Comparison of ENCODE assay signal across 8 cellular contexts in the genomic region with DNA sequence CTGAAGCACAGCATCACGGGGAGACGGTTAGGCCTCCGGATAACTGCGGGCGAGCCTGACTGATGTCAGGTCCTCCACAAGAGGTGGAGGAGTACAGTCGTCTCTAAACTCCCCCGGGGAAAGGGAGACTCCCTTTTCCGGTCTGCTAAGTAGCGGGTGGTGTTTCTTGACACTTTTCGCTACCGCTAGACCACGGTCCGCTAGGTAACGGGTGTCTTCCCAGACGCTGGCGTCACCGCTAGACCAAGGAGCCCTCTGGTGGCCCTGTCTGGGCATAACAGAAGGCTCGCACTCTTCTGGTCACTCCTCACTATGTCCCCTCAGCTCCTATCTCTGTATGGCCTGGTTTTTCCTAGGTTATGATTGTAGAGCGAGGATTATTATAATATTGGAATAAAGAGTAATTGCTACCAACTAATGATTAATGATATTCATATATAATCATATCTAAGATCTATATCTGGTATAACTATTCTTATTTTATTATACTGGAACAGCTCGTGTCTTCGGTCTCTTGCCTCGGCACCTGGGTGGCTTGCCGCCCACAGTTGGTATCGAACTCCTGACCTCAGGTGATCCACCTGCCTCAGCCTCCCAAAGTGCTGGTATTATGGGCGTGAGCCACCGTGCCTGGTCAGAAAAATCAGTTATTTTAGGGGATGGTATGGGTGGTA. TPM values are rescaled to one million over a fixed set of nuclear protein-coding genes. Genes with fewer than 3 reads are reported as not detected.
DNase-seq lines count a peak whose midpoint lies in the region; ATAC-seq and TF ChIP-seq lines count a peak whose summit lies in the region.
"Not testable (repeated sequence)": the region's sequence is repeated elsewhere in the genome, so short reads cannot be mapped to it uniquely, and the experiment has no call there.

No MANE protein-coding gene starts in this region.

- POLR2A ChIA-PET in CD8-positive, alpha-beta memory T cell (lab: Charles Lee), result interaction anchor here (2.3 kb wide), 1 partner anchor 31 kb away, joined by 24 read pairs; a partner anchor contains a TSS

- H3K4me3 ChIP-seq in CD8-positive, alpha-beta memory T cell (ENCODE audit: low read length); RWPE2 (ENCODE audit: severe bottlenecking); right atrium auricular region: not testable (repeated sequence)

- H3K4me3 Mint-ChIP-seq in CD8-positive, alpha-beta memory T cell, result peak overlapping the region in 5 of 7 donors; percentile 43 to 66 (median 62)
- H3K4me3 Mint-ChIP-seq in osteocyte (ENCODE audit: unreplicated experiment), result not testable (repeated sequence)
- peak overlapping the region; percentile 73 for H3K4me3 Mint-ChIP-seq in stimulated activated effector memory CD8-positive, alpha-beta T cell treated with anti-CD3 and anti-CD28 coated beads, Interleukin-12 subunit alpha, Interleukin-12 subunit beta, amount 100 ng/mL, for 72 hours

- not testable (repeated sequence) for H3K9me3 ChIP-seq in CD8-positive, alpha-beta memory T cell (ENCODE audit: low read length); RWPE2 (ENCODE audit: severe bottlenecking); right atrium auricular region

- H3K27me3 ChIP-seq in CD8-positive, alpha-beta memory T cell (ENCODE audit: insufficient read depth, low read length, poor library complexity, severe bottlenecking); RWPE2 (ENCODE audit: insufficient read depth, poor library complexity, severe bottlenecking); right atrium auricular region: not testable (repeated sequence)

- peaks cover 18 to 46% (median 22%) of the 10 kb centered on the region in 3 donors for H3K4me1 Mint-ChIP-seq in CD8-positive, alpha-beta memory T cell
- H3K4me1 Mint-ChIP-seq in osteocyte (ENCODE audit: unreplicated experiment), result peaks cover 16% of the 10 kb centered on the region
- H3K4me1 Mint-ChIP-seq in stimulated activated effector memory CD8-positive, alpha-beta T cell treated with anti-CD3 and anti-CD28 coated beads, Interleukin-12 subunit alpha, Interleukin-12 subunit beta, amount 100 ng/mL, for 72 hours, result peaks cover 46% of the 10 kb centered on the region

- H3K36me3 Mint-ChIP-seq in CD8-positive, alpha-beta memory T cell; osteocyte (ENCODE audit: unreplicated experiment); stimulated activated effector memory CD8-positive, alpha-beta T cell treated with anti-CD3 and anti-CD28 coated beads, Interleukin-12 subunit alpha, Interleukin-12 subunit beta, amount 100 ng/mL, for 72 hours: not testable (repeated sequence)

- ATAC-seq in RWPE2 (ENCODE audit: low read depth); stimulated activated effector memory CD8-positive, alpha-beta T cell treated with anti-CD3 and anti-CD28 coated beads, Interleukin-12 subunit alpha, Interleukin-12 subunit beta, amount 100 ng/mL, for 72 hours: not testable (repeated sequence)

- H3K36me3 ChIP-seq in CD8-positive, alpha-beta memory T cell (ENCODE audit: insufficient read depth, low read length); RWPE2 (ENCODE audit: low read depth); right atrium auricular region: not testable (repeated sequence)

- not testable (repeated sequence) for H3K4me1 ChIP-seq in CD8-positive, alpha-beta memory T cell (ENCODE audit: insufficient read depth, low read length)
- H3K4me1 ChIP-seq in RWPE2 (ENCODE audit: insufficient read depth, poor library complexity, severe bottlenecking) (peaks cover 20% of the 10 kb centered on the region), right atrium auricular region (peaks cover 0 to 18% of the 10 kb centered on the region in 2 donors)

- not testable (repeated sequence) for H3K27ac ChIP-seq in CD8-positive, alpha-beta memory T cell (ENCODE audit: low read depth, low read length); RWPE2 (ENCODE audit: poor library complexity, severe bottlenecking); right atrium auricular region

- DNase-seq in CD8-positive, alpha-beta memory T cell, result peak in 4 of 5 donors; percentile 41 to 71 (median 52)
- DNase-seq in HT1080 (ENCODE audit: low read depth), result peak; percentile 42
- DNase-seq in RWPE2 (ENCODE audit: low spot score); osteocyte (ENCODE audit: extremely low spot score, unreplicated experiment): not testable (repeated sequence)
- DNase-seq in activated T-cell treated with anti-CD3 and anti-CD28 coated beads for 1 hour (ENCODE audit: low read depth), result peak; percentile 46
- DNase-seq in central memory CD4-positive, alpha-beta T cell, result peak; percentile 41
- DNase-seq in right atrium auricular region (ENCODE audit: low spot score), result peak; percentile 75
- peak in 1 of 2 donors; percentile 56 for DNase-seq in stimulated activated effector memory CD8-positive, alpha-beta T cell treated with anti-CD3 and anti-CD28 coated beads, Interleukin-12 subunit alpha, Interleukin-12 subunit beta, amount 100 ng/mL, for 72 hours (ENCODE audit: low spot score in 2 of 2)

- not testable (repeated sequence) for H3K9me3 Mint-ChIP-seq in CD8-positive, alpha-beta memory T cell; osteocyte (ENCODE audit: unreplicated experiment); stimulated activated effector memory CD8-positive, alpha-beta T cell treated with anti-CD3 and anti-CD28 coated beads, Interleukin-12 subunit alpha, Interleukin-12 subunit beta, amount 100 ng/mL, for 72 hours

- H3K27ac Mint-ChIP-seq in CD8-positive, alpha-beta memory T cell, result peak overlapping the region in 5 of 8 donors; percentile 63 to 87 (median 82)
- peak overlapping the region; percentile 23 for H3K27ac Mint-ChIP-seq in osteocyte (ENCODE audit: unreplicated experiment)
- not testable (repeated sequence) for H3K27ac Mint-ChIP-seq in stimulated activated effector memory CD8-positive, alpha-beta T cell treated with anti-CD3 and anti-CD28 coated beads, Interleukin-12 subunit alpha, Interleukin-12 subunit beta, amount 100 ng/mL, for 72 hours

- CTCF ChIA-PET in CD8-positive, alpha-beta memory T cell (lab: Charles Lee), result interaction anchor here (1.2 to 5.5 kb wide), 5 partner anchors 31 to 146 kb away, joined by 3 to 30 read pairs (median 13); a partner anchor contains a TSS

- TF ChIP-seq CTCF in RWPE2 (IDR thresholded peaks at IDR 0.05; ENCODE audit: poor library complexity, severe bottlenecking), result peak; percentile 76
- peak; percentile 40 to 65 for TF ChIP-seq CTCF in right atrium auricular region (IDR thresholded peaks at IDR 0.05)
- TF ChIP-seq CTCF in osteocyte (IDR thresholded peaks at IDR 0.05), result peak; percentile 76

- not testable (repeated sequence) for H3K27me3 Mint-ChIP-seq in CD8-positive, alpha-beta memory T cell; osteocyte (ENCODE audit: unreplicated experiment)

RNA-seq across cellular contexts. Expression of a gene that starts 1.8 kb away (rescaled TPM):
- 10 to 100 TPM; 22.9 to 23.4 TPM for total RNA-seq in CD8-positive, alpha-beta memory T cell
- 5.7 TPM for polyA plus RNA-seq in CD8-positive, alpha-beta memory T cell
- total RNA-seq in HT1080 (2014; rRNA removed; shearing (Covaris generic)), result 14.5 and 15.3 TPM in 2 replicates
- polyA plus RNA-seq in HT1080 (2015; cell fraction: cytosol; rRNA removed), result 9.6 and 10.5 TPM in 2 replicates
- polyA plus RNA-seq in HT1080 (2015; cell fraction: nucleus; rRNA removed), result 50.6 and 61.2 TPM in 2 replicates
- total RNA-seq in right atrium auricular region (10 to 100 TPM in 1 of 2 donors, 1 to 10 TPM in 1; 7.5 to 11.7 TPM), osteocyte (32.5 and 36.8 TPM in 2 replicates)

RNA-seq across cellular contexts. Expression of a gene that starts 30.8 kb away (rescaled TPM):
- 10 to 100 TPM; 44.4 to 48.4 TPM for total RNA-seq in CD8-positive, alpha-beta memory T cell
- polyA plus RNA-seq in CD8-positive, alpha-beta memory T cell, result 19.5 TPM
- total RNA-seq in HT1080 (2014; rRNA removed; shearing (Covaris generic)), result 29.7 and 32.2 TPM in 2 replicates
- polyA plus RNA-seq in HT1080 (2015; cell fraction: cytosol; rRNA removed), result 21.6 and 26.9 TPM in 2 replicates
- 46.0 and 56.7 TPM in 2 replicates for polyA plus RNA-seq in HT1080 (2015; cell fraction: nucleus; rRNA removed)
- total RNA-seq in right atrium auricular region (10 to 100 TPM; 21.9 to 32.7 TPM), osteocyte (29.4 and 32.0 TPM in 2 replicates)

RNA-seq across cellular contexts. Expression of a gene that starts 44.0 kb away (rescaled TPM):
- under 1 TPM in 1 of 2 experiments, not detected in 1; 0.16 TPM for total RNA-seq in CD8-positive, alpha-beta memory T cell
- not detected for polyA plus RNA-seq in CD8-positive, alpha-beta memory T cell
- total RNA-seq in HT1080 (2014; rRNA removed; shearing (Covaris generic)), result not detected in 2 replicates
- polyA plus RNA-seq in HT1080 (2015; cell fraction: cytosol; rRNA removed), result 0.19 TPM in 1 of 2 replicates, not detected in the other
- polyA plus RNA-seq in HT1080 (2015; cell fraction: nucleus; rRNA removed), result 0.22 and 0.59 TPM in 2 replicates
- 1 to 10 TPM in 1 of 2 donors, under 1 TPM in 1; 0.56 to 1.1 TPM for total RNA-seq in right atrium auricular region
- 0.48 TPM in 1 of 2 replicates, not detected in the other for total RNA-seq in osteocyte

RNA-seq across cellular contexts. Expression of a gene that starts 46.0 kb away (rescaled TPM):
- 100 to 1,000 TPM; 131 to 134 TPM for total RNA-seq in CD8-positive, alpha-beta memory T cell
- polyA plus RNA-seq in CD8-positive, alpha-beta memory T cell, result 41.1 TPM
- 142 and 151 TPM in 2 replicates for total RNA-seq in HT1080 (2014; rRNA removed; shearing (Covaris generic))
- 54.7 and 85.1 TPM in 2 replicates for polyA plus RNA-seq in HT1080 (2015; cell fraction: cytosol; rRNA removed)
- polyA plus RNA-seq in HT1080 (2015; cell fraction: nucleus; rRNA removed), result 44.1 and 65.9 TPM in 2 replicates
- total RNA-seq in right atrium auricular region (1 to 10 TPM; 6.4 to 6.6 TPM), osteocyte (26.3 and 28.8 TPM in 2 replicates)
